ENCODE assay signal across 10 cellular contexts in genomic region chr12:104578453-104578852, GRCh38.
DNase-seq lines count a peak whose midpoint lies in the region; ATAC-seq and TF ChIP-seq lines count a peak whose summit lies in the region.
"Had no signal": no experiment of that assay in that cellular context is flagged by ENCODE, and none has a peak within 500 bp of the region (broad histone marks: within the 10 kb centered on the region; RNA-seq: fewer than 3 reads in every experiment).

No MANE protein-coding gene starts in this region.

- peaks cover 59 to 92% (median 76%) of the 10 kb centered on the region in 4 donors for H3K4me1 Mint-ChIP-seq in CD4-positive, alpha-beta memory T cell

- peak in 1 of 5 donors; percentile 32 for DNase-seq in CD4-positive, alpha-beta memory T cell
- DNase-seq in brain microvascular endothelial cell = peak; percentile 96
- DNase-seq in cerebellar cortex (ENCODE audit: low spot score) = no peak
- no peak for DNase-seq in retina
- DNase-seq in left colon = no peak
- DNase-seq: activated CD4-positive, CD25-positive, alpha-beta regulatory T cell; colonic mucosa had no signal

- CTCF ChIA-PET in CD4-positive, alpha-beta memory T cell (lab: Charles Lee; ENCODE audit: partially characterized antibody) = no interaction called here

- peak overlapping the region; percentile 20 to 76 (median 61) for H3K27ac Mint-ChIP-seq in CD4-positive, alpha-beta memory T cell

- ATAC-seq in left colon (no peak), HG02763 (IDR thresholded peaks at IDR 0.05; ENCODE audit: unreplicated experiment) (no peak)

- H3K27ac ChIP-seq in CD4-positive, alpha-beta memory T cell (ENCODE audit: low read depth, low read length) = no peak overlapping the region
- H3K27ac ChIP-seq in KOPT-K1 (ENCODE audit: low read depth, low read length, poor library complexity, severe bottlenecking) (peak overlapping the region; percentile 45), brain microvascular endothelial cell (peak overlapping the region; percentile 97), neutrophil (peak overlapping the region; percentile 50)
- H3K27ac ChIP-seq: colonic mucosa had no signal

- peaks cover 7 to 8% of the 10 kb centered on the region in 2 donors for H3K36me3 Mint-ChIP-seq in CD4-positive, alpha-beta memory T cell

- H3K4me3 Mint-ChIP-seq in CD4-positive, alpha-beta memory T cell = peak overlapping the region in 4 of 8 donors; percentile 42 to 85 (median 58)

- no peak for TF ChIP-seq CTCF in brain microvascular endothelial cell (IDR thresholded peaks at IDR 0.05; ENCODE audit: low read depth, low read length, missing control alignments)
- no peak for TF ChIP-seq CTCF in neutrophil (IDR thresholded peaks at IDR 0.05)

- no peaks in the 10 kb centered on the region for H3K27me3 ChIP-seq in CD4-positive, alpha-beta memory T cell (ENCODE audit: insufficient read depth, low read length)
- H3K27me3 ChIP-seq in brain microvascular endothelial cell (replicated peaks) (no peaks in the 10 kb centered on the region), neutrophil (no peaks in the 10 kb centered on the region)
- H3K27me3 ChIP-seq: colonic mucosa had no signal

- H3K36me3 ChIP-seq in CD4-positive, alpha-beta memory T cell (ENCODE audit: insufficient read depth, low read length) = no peaks in the 10 kb centered on the region
- H3K36me3 ChIP-seq in KOPT-K1 (ENCODE audit: insufficient read depth, low read length) (peaks cover 28% of the 10 kb centered on the region), brain microvascular endothelial cell (replicated peaks) (no peaks in the 10 kb centered on the region), neutrophil (no peaks in the 10 kb centered on the region)
- H3K36me3 ChIP-seq: colonic mucosa had no signal

- no peaks in the 10 kb centered on the region for H3K27me3 Mint-ChIP-seq in CD4-positive, alpha-beta memory T cell

- intact Hi-C loops in CD4-positive, alpha-beta memory T cell (cut with micrococcal nuclease) = no loop called here
- intact Hi-C loops in left colon (cut with DNase I, micrococcal nuclease) = no loop called here

- H3K4me3 ChIP-seq in CD4-positive, alpha-beta memory T cell (ENCODE audit: low read length in 2 of 2) = no peak overlapping the region
- H3K4me3 ChIP-seq in brain microvascular endothelial cell (ENCODE audit: low read depth, low read length) = no peak overlapping the region
- no peak overlapping the region for H3K4me3 ChIP-seq in neutrophil (ENCODE audit: low read depth in 1 of 2, low read length in 1 of 2)
- H3K4me3 ChIP-seq: colonic mucosa had no signal

- H3K9me3 ChIP-seq in CD4-positive, alpha-beta memory T cell (ENCODE audit: control insufficient read depth in 1 of 2, low read length in 2 of 2) = no peaks in the 10 kb centered on the region
- H3K9me3 ChIP-seq in KOPT-K1 (ENCODE audit: insufficient read depth, low read length, poor library complexity, severe bottlenecking) (no peaks in the 10 kb centered on the region), neutrophil (no peaks in the 10 kb centered on the region)
- H3K9me3 ChIP-seq: colonic mucosa had no signal

- H3K4me1 ChIP-seq in CD4-positive, alpha-beta memory T cell (ENCODE audit: insufficient read depth, low read length) = peaks cover 84% of the 10 kb centered on the region
- H3K4me1 ChIP-seq in neutrophil (ENCODE audit: control insufficient read depth in 1 of 2, insufficient read depth in 1 of 2, low read depth in 1 of 2, low read length in 1 of 2) = peaks cover 7 to 10% of the 10 kb centered on the region in 2 experiments
- H3K4me1 ChIP-seq: colonic mucosa had no signal

- POLR2A ChIA-PET in CD4-positive, alpha-beta memory T cell (lab: Charles Lee; ENCODE audit: partially characterized antibody) = interaction anchor here (0.5 to 1.0 kb wide), 3 partner anchors 10 to 119 kb away, joined by 3 to 6 read pairs (median 5); no protein-coding TSS in a partner anchor

- in situ Hi-C loops in brain microvascular endothelial cell (cut with HindIII; ENCODE audit: low pct_ligation_motif_present, low sequenced_read_pairs) = no loop called here

- no peaks in the 10 kb centered on the region for H3K9me3 Mint-ChIP-seq in CD4-positive, alpha-beta memory T cell
